Comparison of ENCODE assay signal across 2 cellular contexts in genomic region chr2:170928036-170928823, GRCh38.
TF ChIP-seq lines count a peak whose summit lies in the region.

No MANE protein-coding gene starts in this region.

TF ChIP-seq in SK-N-SH, 30 proteins besides CTCF, POLR2A, EP300 and RAD21 (continued from another document):
- TF ChIP-seq USF2 (IDR thresholded peaks at IDR 0.05; ENCODE audit: borderline replicate concordance, low read depth, low read length) (no peak), FOSL2 (IDR thresholded peaks at IDR 0.05; ENCODE audit: borderline replicate concordance, low read depth) (no peak), RFX5 (IDR thresholded peaks at IDR 0.05; ENCODE audit: low read length) (no peak)

TF ChIP-seq in SK-N-SH treated with all-trans-retinoic acid at 6 μM for 48 hours, 23 proteins besides CTCF, POLR2A, EP300 and RAD21 (continued from another document):
- TF ChIP-seq PATZ1 (CRISPR knock-in tag; IDR thresholded peaks at IDR 0.05; ENCODE audit: borderline replicate concordance) = no peak
- no peak for TF ChIP-seq CREB5 (CRISPR knock-in tag; IDR thresholded peaks at IDR 0.05; ENCODE audit: low read depth)
- TF ChIP-seq ZNF565 (CRISPR knock-in tag; conservative IDR thresholded peaks at IDR 0.05; ENCODE audit: low read depth) = no peak
- no peak for TF ChIP-seq CSDC2 (CRISPR knock-in tag; IDR thresholded peaks at IDR 0.05)
- TF ChIP-seq ZFP3 (CRISPR knock-in tag; IDR thresholded peaks at IDR 0.05) = no peak
- TF ChIP-seq OSR1 (CRISPR knock-in tag; IDR thresholded peaks at IDR 0.05) = no peak
- TF ChIP-seq GLIS3 (CRISPR knock-in tag; IDR thresholded peaks at IDR 0.05) = no peak
- TF ChIP-seq ZFP30 (CRISPR knock-in tag; IDR thresholded peaks at IDR 0.05) = no peak
- TF ChIP-seq TCF4 (CRISPR knock-in tag; IDR thresholded peaks at IDR 0.05; ENCODE audit: borderline replicate concordance) = no peak
- TF ChIP-seq TOX (CRISPR knock-in tag; IDR thresholded peaks at IDR 0.05; ENCODE audit: borderline replicate concordance) = no peak
TF ChIP-seq in SK-N-SH treated with all-trans-retinoic acid at 6 μM for 48 hours: peak in this region for 0.
